Comparison of ENCODE assay signal across 11 cellular contexts in the genomic region with DNA sequence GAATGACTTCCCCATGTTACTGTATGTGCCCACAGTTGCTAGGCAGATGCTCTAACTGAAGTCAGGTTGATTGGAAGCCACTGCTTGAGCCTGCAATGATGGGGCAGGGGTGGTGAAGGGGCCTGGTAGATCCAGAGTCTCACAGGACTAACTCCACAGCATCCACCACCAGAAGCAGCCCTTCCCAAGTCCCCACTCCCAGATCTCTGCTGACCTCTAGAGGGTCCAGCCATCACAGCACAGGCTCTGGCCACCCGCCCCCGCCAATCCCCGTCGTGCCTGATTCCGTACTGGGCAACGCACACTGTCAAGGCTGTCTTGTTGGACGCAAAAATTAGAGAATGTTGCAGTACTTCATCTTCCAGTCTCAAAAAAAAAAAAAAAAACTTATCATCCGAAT.
A peak's percentile ranks its signal among the peaks of the same experiment; 100 is the strongest.
DNase-seq lines count a peak whose midpoint lies in the region; ATAC-seq and TF ChIP-seq lines count a peak whose summit lies in the region.
"Had no signal": no experiment of that assay in that cellular context is flagged by ENCODE, and none has a peak within 500 bp of the region (broad histone marks: within the 10 kb centered on the region; RNA-seq: fewer than 3 reads in every experiment).

No MANE protein-coding gene starts in this region.

- no peaks in the 10 kb centered on the region for H3K27me3 Mint-ChIP-seq in stimulated activated naive B cell treated with anti-CD40 and anti-IgM and Interleukin-4, amounts not matched to agents 10 μg/mL and 1 μg/mL and 100 μg/mL, for 72 hours

- H3K27ac ChIP-seq in AG04450 (ENCODE audit: low read depth, low read length) (no peak overlapping the region), HCT116 (ENCODE audit: low read depth, low read length) (no peak overlapping the region), iPS DF 6.9 (ENCODE audit: low read length) (no peak overlapping the region)
- H3K27ac ChIP-seq: upper lobe of left lung had no signal

- CTCF ChIA-PET in AG04450 (lab: Charles Lee), result interaction anchor here (0.5 to 10.2 kb wide), 6 partner anchors 43 to 462 kb away, joined by 3 to 137 read pairs (median 4); no protein-coding TSS in a partner anchor
- CTCF ChIA-PET in HCT116 (lab: Charles Lee), result interaction anchor here (1.0 kb wide), 1 partner anchor 143 kb away, joined by 3 read pairs; no protein-coding TSS in a partner anchor

- peak; percentile 42 for TF ChIP-seq RAD21 in HCT116 (IDR thresholded peaks at IDR 0.05; ENCODE audit: low read depth)

- ATAC-seq in HCT116 (peak; percentile 53; the same call in 1 of the 2 replicates), GM21717 (IDR thresholded peaks at IDR 0.05; ENCODE audit: unreplicated experiment) (no peak), GM18870 (IDR thresholded peaks at IDR 0.05; ENCODE audit: unreplicated experiment) (no peak)
- ATAC-seq in stimulated activated naive B cell treated with anti-CD40 and anti-IgM and Interleukin-4, amounts not matched to agents 10 μg/mL and 1 μg/mL and 100 μg/mL, for 72 hours (replicated peaks), result no peak

- BruUV-seq in HCT116 (replicated peaks; lab: Mats Ljungman, UMichigan), result no TSS peak

- no peaks in the 10 kb centered on the region for H3K79me2 ChIP-seq in HCT116 (ENCODE audit: insufficient read depth, low read length)

- H3K36me3 ChIP-seq in HCT116 (ENCODE audit: control insufficient read depth in 1 of 2, insufficient read depth in 2 of 2, low read length in 2 of 2) (no peaks in the 10 kb centered on the region), iPS DF 6.9 (ENCODE audit: control insufficient read depth, insufficient read depth, low read length) (no peaks in the 10 kb centered on the region)
- H3K36me3 ChIP-seq: upper lobe of left lung had no signal

- H3K4me3 Mint-ChIP-seq in stimulated activated naive B cell treated with anti-CD40 and anti-IgM and Interleukin-4, amounts not matched to agents 10 μg/mL and 1 μg/mL and 100 μg/mL, for 72 hours, result no peak overlapping the region

- H3K4me2 ChIP-seq in HCT116 (ENCODE audit: low read length), result no peak overlapping the region

- no peak for DNase-seq in AG04450 (ENCODE audit: low read depth, low spot score)
- DNase-seq in HCT116 (ENCODE audit: low read depth, low spot score), result no peak
- peak; percentile 41 for DNase-seq in astrocyte of the hippocampus (ENCODE audit: low read depth, low spot score)
- peak; percentile 18 for DNase-seq in iPS DF 6.9 (ENCODE audit: low read depth, low spot score)
- DNase-seq in NCI-H345 treated with DMSO at 0.1 percent for 48 hours (lab: John Stamatoyannopoulos, UW; ENCODE audit: unreplicated experiment), result no peak
- no peak for DNase-seq in stimulated activated naive B cell treated with anti-CD40 and anti-IgM and Interleukin-4, amounts not matched to agents 10 μg/mL and 1 μg/mL and 100 μg/mL, for 72 hours
- DNase-seq: central memory CD4-positive, alpha-beta T cell; DMS79 had no signal

- TF ChIP-seq POLR2A in HCT116 (IDR thresholded peaks at IDR 0.05; ENCODE audit: borderline replicate concordance, extremely low read depth, insufficient read depth, insufficient read length), result no peak

- no peak overlapping the region for H3K4me3 ChIP-seq in AG04450 (ENCODE audit: low read depth, low read length)
- no peak overlapping the region for H3K4me3 ChIP-seq in HCT116 (replicated peaks in 1 of 2; ENCODE audit: low read depth in 1 of 2, low read length in 2 of 2)
- no peak overlapping the region for H3K4me3 ChIP-seq in iPS DF 6.9 (ENCODE audit: low read length)
- H3K4me3 ChIP-seq: upper lobe of left lung had no signal

- H3K4me1 ChIP-seq in HCT116 (ENCODE audit: control insufficient read depth in 1 of 2, insufficient read depth in 2 of 2, low read length in 2 of 2) (no peaks in the 10 kb centered on the region), iPS DF 6.9 (ENCODE audit: control insufficient read depth, insufficient read depth, low read length) (no peaks in the 10 kb centered on the region)

- RAD21 ChIA-PET in HCT116 (lab: Charles Lee; ENCODE audit: low non-redundant PET in 1 of 2, low total read pairs in 2 of 2, uncharacterized antibody in 2 of 2, unreplicated experiment in 2 of 2), result no interaction called here

- no peak overlapping the region for H3K27ac Mint-ChIP-seq in stimulated activated naive B cell treated with anti-CD40 and anti-IgM and Interleukin-4, amounts not matched to agents 10 μg/mL and 1 μg/mL and 100 μg/mL, for 72 hours

- intact Hi-C loops in HCT116 (cut with micrococcal nuclease), result no loop called here

- POLR2A ChIA-PET in AG04450 (lab: Yijun Ruan, JAX), result no interaction called here
- POLR2A ChIA-PET in HCT116 (lab: Charles Lee), result no interaction called here

- H3K36me3 Mint-ChIP-seq in stimulated activated naive B cell treated with anti-CD40 and anti-IgM and Interleukin-4, amounts not matched to agents 10 μg/mL and 1 μg/mL and 100 μg/mL, for 72 hours, result no peaks in the 10 kb centered on the region

- no peaks in the 10 kb centered on the region for H3K4me1 Mint-ChIP-seq in stimulated activated naive B cell treated with anti-CD40 and anti-IgM and Interleukin-4, amounts not matched to agents 10 μg/mL and 1 μg/mL and 100 μg/mL, for 72 hours

- H3K27me3 ChIP-seq in AG04450 (ENCODE audit: control insufficient read depth, insufficient read depth, low read length) (no peaks in the 10 kb centered on the region), HCT116 (ENCODE audit: insufficient read depth, low read length) (peaks cover 26% of the 10 kb centered on the region; the same call in 1 of the 2 replicates), iPS DF 6.9 (ENCODE audit: control insufficient read depth, insufficient read depth, low read length) (no peaks in the 10 kb centered on the region)
- H3K27me3 ChIP-seq: upper lobe of left lung had no signal

- H2AFZ ChIP-seq in HCT116 (ENCODE audit: low read depth, low read length, poor library complexity, severe bottlenecking), result no peak overlapping the region

- peaks cover 0 to 2% of the 10 kb centered on the region in 2 donors for H3K9me3 Mint-ChIP-seq in stimulated activated naive B cell treated with anti-CD40 and anti-IgM and Interleukin-4, amounts not matched to agents 10 μg/mL and 1 μg/mL and 100 μg/mL, for 72 hours

- no CpG with 5 or more reads among the region's 8 CpGs for WGBS in iPS DF 6.9 (ENCODE audit: insufficient coverage, insufficient read length)

- TF ChIP-seq CTCF in AG04450 (IDR thresholded peaks at IDR 0.05; ENCODE audit: low read depth, low read length) (peak; percentile 27; the same call in 1 of the 2 replicates), HCT116 (IDR thresholded peaks at IDR 0.05 in 2 of 3, conservative IDR thresholded peaks at IDR 0.05 in 1 of 3; ENCODE audit: borderline replicate concordance in 1 of 3, insufficient read depth in 1 of 3, low read depth in 2 of 3, low read length in 2 of 3) (peak; percentile 13 to 23 (median 20); a peak in 2 of 6 replicates)

- H3K9me2 ChIP-seq in HCT116 (ENCODE audit: insufficient read depth), result no peaks in the 10 kb centered on the region

- H3K9me3 ChIP-seq in AG04450 (ENCODE audit: control insufficient read depth, insufficient read depth, low read length), result peaks cover 7% of the 10 kb centered on the region
- no peaks in the 10 kb centered on the region for H3K9me3 ChIP-seq in HCT116 (ENCODE audit: control insufficient read depth in 1 of 2, insufficient read depth in 1 of 2, low read depth in 1 of 2, low read length in 2 of 2)
- no peaks in the 10 kb centered on the region for H3K9me3 ChIP-seq in iPS DF 6.9 (ENCODE audit: control insufficient read depth, insufficient read depth, low read length)
- H3K9me3 ChIP-seq: upper lobe of left lung had no signal

- no peak overlapping the region for H3K9ac ChIP-seq in HCT116 (ENCODE audit: low read length)

- H4K20me1 ChIP-seq in HCT116 (ENCODE audit: insufficient read depth), result no peaks in the 10 kb centered on the region

TF ChIP-seq in HCT116, 20 proteins besides CTCF, POLR2A, EP300 and RAD21:
- TF ChIP-seq SRF (IDR thresholded peaks at IDR 0.05; ENCODE audit: low read depth), result no peak
- TF ChIP-seq EGR1 (IDR thresholded peaks at IDR 0.05; ENCODE audit: low read depth), result 0 out of 2 replicates have a peak, but pooled peaks have one; percentile 22

Comparison
In these comparisons a context has a peak if more than half of its experiments do, and no peak if none do; other contexts are left out.
1. DNase-seq: peak in astrocyte of the hippocampus (single experiment) and iPS DF 6.9 (single experiment); none in AG04450 (single experiment), HCT116 (single experiment), NCI-H345 treated with DMSO at 0.1 percent for 48 hours (single experiment) and stimulated activated naive B cell treated with anti-CD40 and anti-IgM and Interleukin-4, amounts not matched to agents 10 μg/mL and 1 μg/mL and 100 μg/mL, for 72 hours (single experiment).